Comparison of ENCODE assay signal across 1 cellular context in genomic region chr15:31461911-31462480, GRCh38.
TF ChIP-seq lines count a peak whose summit lies in the region.

No MANE protein-coding gene starts in this region.

TF ChIP-seq in WTC11, 78 proteins besides CTCF, POLR2A, EP300 and RAD21 (continued from another document):
- TF ChIP-seq NR3C1 (CRISPR knock-in tag; conservative IDR thresholded peaks at IDR 0.05; ENCODE audit: low read depth) (no peak), NR1H2 (CRISPR knock-in tag; IDR thresholded peaks at IDR 0.05) (no peak)
- TF ChIP-seq, protein P1, sequence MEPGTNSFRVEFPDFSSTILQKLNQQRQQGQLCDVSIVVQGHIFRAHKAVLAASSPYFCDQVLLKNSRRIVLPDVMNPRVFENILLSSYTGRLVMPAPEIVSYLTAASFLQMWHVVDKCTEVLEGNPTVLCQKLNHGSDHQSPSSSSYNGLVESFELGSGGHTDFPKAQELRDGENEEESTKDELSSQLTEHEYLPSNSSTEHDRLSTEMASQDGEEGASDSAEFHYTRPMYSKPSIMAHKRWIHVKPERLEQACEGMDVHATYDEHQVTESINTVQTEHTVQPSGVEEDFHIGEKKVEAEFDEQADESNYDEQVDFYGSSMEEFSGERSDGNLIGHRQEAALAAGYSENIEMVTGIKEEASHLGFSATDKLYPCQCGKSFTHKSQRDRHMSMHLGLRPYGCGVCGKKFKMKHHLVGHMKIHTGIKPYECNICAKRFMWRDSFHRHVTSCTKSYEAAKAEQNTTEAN (CRISPR knock-in tag; IDR thresholded peaks at IDR 0.05), result no peak
- TF ChIP-seq, protein P2, sequence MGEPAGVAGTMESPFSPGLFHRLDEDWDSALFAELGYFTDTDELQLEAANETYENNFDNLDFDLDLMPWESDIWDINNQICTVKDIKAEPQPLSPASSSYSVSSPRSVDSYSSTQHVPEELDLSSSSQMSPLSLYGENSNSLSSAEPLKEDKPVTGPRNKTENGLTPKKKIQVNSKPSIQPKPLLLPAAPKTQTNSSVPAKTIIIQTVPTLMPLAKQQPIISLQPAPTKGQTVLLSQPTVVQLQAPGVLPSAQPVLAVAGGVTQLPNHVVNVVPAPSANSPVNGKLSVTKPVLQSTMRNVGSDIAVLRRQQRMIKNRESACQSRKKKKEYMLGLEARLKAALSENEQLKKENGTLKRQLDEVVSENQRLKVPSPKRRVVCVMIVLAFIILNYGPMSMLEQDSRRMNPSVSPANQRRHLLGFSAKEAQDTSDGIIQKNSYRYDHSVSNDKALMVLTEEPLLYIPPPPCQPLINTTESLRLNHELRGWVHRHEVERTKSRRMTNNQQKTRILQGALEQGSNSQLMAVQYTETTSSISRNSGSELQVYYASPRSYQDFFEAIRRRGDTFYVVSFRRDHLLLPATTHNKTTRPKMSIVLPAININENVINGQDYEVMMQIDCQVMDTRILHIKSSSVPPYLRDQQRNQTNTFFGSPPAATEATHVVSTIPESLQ (CRISPR knock-in tag; IDR thresholded peaks at IDR 0.05), result no peak
- TF ChIP-seq, protein P3, sequence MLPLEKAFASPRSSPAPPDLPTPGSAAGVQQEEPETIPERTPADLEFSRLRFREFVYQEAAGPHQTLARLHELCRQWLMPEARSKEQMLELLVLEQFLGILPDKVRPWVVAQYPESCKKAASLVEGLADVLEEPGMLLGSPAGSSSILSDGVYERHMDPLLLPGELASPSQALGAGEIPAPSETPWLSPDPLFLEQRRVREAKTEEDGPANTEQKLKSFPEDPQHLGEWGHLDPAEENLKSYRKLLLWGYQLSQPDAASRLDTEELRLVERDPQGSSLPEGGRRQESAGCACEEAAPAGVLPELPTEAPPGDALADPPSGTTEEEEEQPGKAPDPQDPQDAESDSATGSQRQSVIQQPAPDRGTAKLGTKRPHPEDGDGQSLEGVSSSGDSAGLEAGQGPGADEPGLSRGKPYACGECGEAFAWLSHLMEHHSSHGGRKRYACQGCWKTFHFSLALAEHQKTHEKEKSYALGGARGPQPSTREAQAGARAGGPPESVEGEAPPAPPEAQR (CRISPR knock-in tag; IDR thresholded peaks at IDR 0.05), result no peak
